ENCODE assay signal across 1 cellular context in the genomic region with DNA sequence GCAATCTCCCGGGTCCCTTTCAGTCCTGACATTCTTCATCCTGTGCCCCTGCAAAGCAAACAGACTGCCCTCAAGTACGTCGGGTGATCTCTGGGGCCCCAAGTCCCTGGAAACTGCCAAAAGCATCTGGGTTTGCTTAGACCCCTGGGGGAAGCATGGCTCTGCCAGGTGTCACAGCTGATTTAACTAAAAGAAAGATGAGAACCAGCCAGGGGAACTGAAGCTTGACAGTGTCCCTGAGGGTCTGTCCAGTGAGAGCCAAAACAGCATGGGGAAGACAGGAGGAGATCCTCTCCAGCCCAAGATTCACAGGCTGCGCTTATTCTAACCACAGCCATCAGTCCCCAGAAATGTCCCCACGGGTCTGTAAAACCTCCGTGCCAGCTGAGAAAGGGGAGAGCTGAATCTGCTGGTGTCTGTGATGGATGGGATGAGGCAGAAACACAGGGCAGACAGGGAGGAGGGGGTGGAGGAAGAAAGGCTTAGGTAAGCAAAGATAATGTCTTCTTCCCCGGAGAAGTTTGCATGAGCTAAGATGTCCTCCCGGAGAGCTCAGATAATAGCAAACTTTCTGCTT.
TF ChIP-seq lines count a peak whose summit lies in the region.

No MANE protein-coding gene starts in this region.

TF ChIP-seq in SK-N-SH, 30 proteins besides CTCF, POLR2A, EP300 and RAD21 (continued from another document):
- TF ChIP-seq NFIC (IDR thresholded peaks at IDR 0.05; ENCODE audit: borderline replicate concordance), result no peak
- TF ChIP-seq, protein P1, sequence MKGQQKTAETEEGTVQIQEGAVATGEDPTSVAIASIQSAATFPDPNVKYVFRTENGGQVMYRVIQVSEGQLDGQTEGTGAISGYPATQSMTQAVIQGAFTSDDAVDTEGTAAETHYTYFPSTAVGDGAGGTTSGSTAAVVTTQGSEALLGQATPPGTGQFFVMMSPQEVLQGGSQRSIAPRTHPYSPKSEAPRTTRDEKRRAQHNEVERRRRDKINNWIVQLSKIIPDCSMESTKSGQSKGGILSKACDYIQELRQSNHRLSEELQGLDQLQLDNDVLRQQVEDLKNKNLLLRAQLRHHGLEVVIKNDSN (IDR thresholded peaks at IDR 0.05; ENCODE audit: borderline replicate concordance, low read depth), result no peak
- TF ChIP-seq EZH2phosphoT487 (IDR thresholded peaks at IDR 0.05; ENCODE audit: borderline replicate concordance, low read depth), result no peak
- peak; percentile 47 for TF ChIP-seq GATA2 (CRISPR knock-in tag; IDR thresholded peaks at IDR 0.05)
- TF ChIP-seq FOXM1 (IDR thresholded peaks at IDR 0.05; ENCODE audit: low read depth), result no peak
- no peak for TF ChIP-seq MEF2A (IDR thresholded peaks at IDR 0.05; ENCODE audit: borderline replicate concordance, low read depth)
- TF ChIP-seq REST (IDR thresholded peaks at IDR 0.05; ENCODE audit: low read depth, low read length), result no peak
- TF ChIP-seq, protein P2, sequence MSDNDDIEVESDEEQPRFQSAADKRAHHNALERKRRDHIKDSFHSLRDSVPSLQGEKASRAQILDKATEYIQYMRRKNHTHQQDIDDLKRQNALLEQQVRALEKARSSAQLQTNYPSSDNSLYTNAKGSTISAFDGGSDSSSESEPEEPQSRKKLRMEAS (IDR thresholded peaks at IDR 0.05; ENCODE audit: low read depth), result no peak
- TF ChIP-seq GABPA (IDR thresholded peaks at IDR 0.05; ENCODE audit: low read depth), result no peak
- TF ChIP-seq, protein P3, sequence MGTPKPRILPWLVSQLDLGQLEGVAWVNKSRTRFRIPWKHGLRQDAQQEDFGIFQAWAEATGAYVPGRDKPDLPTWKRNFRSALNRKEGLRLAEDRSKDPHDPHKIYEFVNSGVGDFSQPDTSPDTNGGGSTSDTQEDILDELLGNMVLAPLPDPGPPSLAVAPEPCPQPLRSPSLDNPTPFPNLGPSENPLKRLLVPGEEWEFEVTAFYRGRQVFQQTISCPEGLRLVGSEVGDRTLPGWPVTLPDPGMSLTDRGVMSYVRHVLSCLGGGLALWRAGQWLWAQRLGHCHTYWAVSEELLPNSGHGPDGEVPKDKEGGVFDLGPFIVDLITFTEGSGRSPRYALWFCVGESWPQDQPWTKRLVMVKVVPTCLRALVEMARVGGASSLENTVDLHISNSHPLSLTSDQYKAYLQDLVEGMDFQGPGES (IDR thresholded peaks at IDR 0.05; ENCODE audit: low read depth, low read length), result no peak
- 0 out of 2 replicates have a peak, but pooled peaks have one; percentile 44 for TF ChIP-seq FOXJ3 (CRISPR knock-in tag; IDR thresholded peaks at IDR 0.05)
- TF ChIP-seq YY1 (IDR thresholded peaks at IDR 0.05; ENCODE audit: low read depth), result no peak
- peak; percentile 78; the same call in 1 of the 2 replicates for TF ChIP-seq MXI1 (IDR thresholded peaks at IDR 0.05; ENCODE audit: low read depth, low read length)
- TF ChIP-seq, protein P4, sequence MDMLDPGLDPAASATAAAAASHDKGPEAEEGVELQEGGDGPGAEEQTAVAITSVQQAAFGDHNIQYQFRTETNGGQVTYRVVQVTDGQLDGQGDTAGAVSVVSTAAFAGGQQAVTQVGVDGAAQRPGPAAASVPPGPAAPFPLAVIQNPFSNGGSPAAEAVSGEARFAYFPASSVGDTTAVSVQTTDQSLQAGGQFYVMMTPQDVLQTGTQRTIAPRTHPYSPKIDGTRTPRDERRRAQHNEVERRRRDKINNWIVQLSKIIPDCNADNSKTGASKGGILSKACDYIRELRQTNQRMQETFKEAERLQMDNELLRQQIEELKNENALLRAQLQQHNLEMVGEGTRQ (IDR thresholded peaks at IDR 0.05; ENCODE audit: borderline replicate concordance, low read depth, low read length), result no peak
- no peak for TF ChIP-seq SMC3 (IDR thresholded peaks at IDR 0.05; ENCODE audit: low read depth, low read length)
- no peak for TF ChIP-seq NRF1 (IDR thresholded peaks at IDR 0.05; ENCODE audit: low read depth, low read length)
- TF ChIP-seq SIN3A (IDR thresholded peaks at IDR 0.05; ENCODE audit: borderline replicate concordance, low read depth, low read length), result no peak
